1 cellular context compared by ENCODE assay signal in the genomic region with DNA sequence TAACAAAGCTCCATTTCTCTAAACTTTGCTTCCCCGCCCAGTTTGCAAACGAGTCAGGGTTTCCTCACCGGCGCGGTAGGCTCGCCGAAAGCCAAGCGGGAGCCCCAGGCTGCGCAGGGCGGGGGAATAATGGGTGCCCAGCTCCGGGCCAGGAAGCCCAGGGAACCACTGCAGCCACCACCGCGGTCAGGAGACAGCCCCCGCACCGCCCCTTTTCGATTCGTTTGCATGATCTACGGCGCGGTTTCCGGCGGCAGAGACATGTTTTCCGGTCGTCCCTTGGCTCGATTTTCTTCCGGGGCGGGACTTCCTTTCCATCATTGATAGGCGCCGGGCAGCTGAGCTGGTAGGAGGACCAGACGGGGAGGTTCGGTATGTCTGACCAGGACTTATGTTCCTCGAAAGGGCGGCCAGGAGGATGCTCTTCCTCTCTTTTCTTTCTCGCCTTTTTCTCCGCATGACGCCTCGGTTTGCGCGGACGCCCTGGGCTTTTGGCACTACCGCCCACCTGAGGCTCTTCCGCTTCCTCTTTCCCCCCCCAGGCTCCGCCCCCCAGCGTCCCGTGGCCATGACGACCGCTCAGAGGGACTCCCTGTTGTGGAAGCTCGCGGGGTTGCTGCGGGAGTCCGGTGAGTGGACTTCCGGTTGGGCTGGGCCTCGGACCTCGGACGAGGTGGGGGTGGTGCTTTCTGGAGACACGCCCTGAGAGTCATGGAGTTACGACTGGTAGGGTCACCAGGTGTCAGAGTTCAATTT.
TF ChIP-seq lines count a peak whose summit lies in the region.

A gene with protein sequence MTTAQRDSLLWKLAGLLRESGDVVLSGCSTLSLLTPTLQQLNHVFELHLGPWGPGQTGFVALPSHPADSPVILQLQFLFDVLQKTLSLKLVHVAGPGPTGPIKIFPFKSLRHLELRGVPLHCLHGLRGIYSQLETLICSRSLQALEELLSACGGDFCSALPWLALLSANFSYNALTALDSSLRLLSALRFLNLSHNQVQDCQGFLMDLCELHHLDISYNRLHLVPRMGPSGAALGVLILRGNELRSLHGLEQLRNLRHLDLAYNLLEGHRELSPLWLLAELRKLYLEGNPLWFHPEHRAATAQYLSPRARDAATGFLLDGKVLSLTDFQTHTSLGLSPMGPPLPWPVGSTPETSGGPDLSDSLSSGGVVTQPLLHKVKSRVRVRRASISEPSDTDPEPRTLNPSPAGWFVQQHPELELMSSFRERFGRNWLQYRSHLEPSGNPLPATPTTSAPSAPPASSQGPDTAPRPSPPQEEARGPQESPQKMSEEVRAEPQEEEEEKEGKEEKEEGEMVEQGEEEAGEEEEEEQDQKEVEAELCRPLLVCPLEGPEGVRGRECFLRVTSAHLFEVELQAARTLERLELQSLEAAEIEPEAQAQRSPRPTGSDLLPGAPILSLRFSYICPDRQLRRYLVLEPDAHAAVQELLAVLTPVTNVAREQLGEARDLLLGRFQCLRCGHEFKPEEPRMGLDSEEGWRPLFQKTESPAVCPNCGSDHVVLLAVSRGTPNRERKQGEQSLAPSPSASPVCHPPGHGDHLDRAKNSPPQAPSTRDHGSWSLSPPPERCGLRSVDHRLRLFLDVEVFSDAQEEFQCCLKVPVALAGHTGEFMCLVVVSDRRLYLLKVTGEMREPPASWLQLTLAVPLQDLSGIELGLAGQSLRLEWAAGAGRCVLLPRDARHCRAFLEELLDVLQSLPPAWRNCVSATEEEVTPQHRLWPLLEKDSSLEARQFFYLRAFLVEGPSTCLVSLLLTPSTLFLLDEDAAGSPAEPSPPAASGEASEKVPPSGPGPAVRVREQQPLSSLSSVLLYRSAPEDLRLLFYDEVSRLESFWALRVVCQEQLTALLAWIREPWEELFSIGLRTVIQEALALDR (plus strand): TSS at position 306 of the 756 bp plus-strand sequence. CDS start 263 bp downstream, at position 569.

TF ChIP-seq in HepG2, 621 proteins besides CTCF, POLR2A, EP300 and RAD21 (continued from another document and continues in another):
- TF ChIP-seq ZFP1 (CRISPR knock-in tag; IDR thresholded peaks at IDR 0.05) (peak; percentile 29; the same call in 1 of the 2 replicates), MEIS2 (CRISPR knock-in tag; IDR thresholded peaks at IDR 0.05) (peak; percentile 69; the same call in 1 of the 2 replicates), NCOA2 (CRISPR knock-in tag; IDR thresholded peaks at IDR 0.05) (peak; percentile 68; the same call in 1 of the 2 replicates), ZNF501 (CRISPR knock-in tag; IDR thresholded peaks at IDR 0.05) (peak; percentile 97), ZNF816 (CRISPR knock-in tag; IDR thresholded peaks at IDR 0.05; ENCODE audit: borderline replicate concordance) (no peak; the same call in 1 of the 2 replicates), SNRNP70 (IDR thresholded peaks at IDR 0.05; ENCODE audit: low read depth, low read length) (no peak), KMT2B (CRISPR knock-in tag; IDR thresholded peaks at IDR 0.05) (peak; percentile 79), ZNF530 (CRISPR knock-in tag; IDR thresholded peaks at IDR 0.05; ENCODE audit: low read depth) (no peak), KLF13 (CRISPR knock-in tag; IDR thresholded peaks at IDR 0.05) (no peak), ZNF546 (CRISPR knock-in tag; conservative IDR thresholded peaks at IDR 0.05) (0 out of 2 replicates have a peak, but pooled peaks have one; percentile 61), TAF15 (IDR thresholded peaks at IDR 0.05; ENCODE audit: low read depth, low read length, poor library complexity, severe bottlenecking) (no peak), SP2 (CRISPR knock-in tag; IDR thresholded peaks at IDR 0.05) (peak; percentile 91), MED13 (CRISPR knock-in tag; IDR thresholded peaks at IDR 0.05) (0 out of 2 replicates have a peak, but pooled peaks have one; percentile 31), ZNF616 (CRISPR knock-in tag; IDR thresholded peaks at IDR 0.05; ENCODE audit: low read depth) (no peak), ZBTB7A (CRISPR knock-in tag; IDR thresholded peaks at IDR 0.05) (peak; percentile 71; the same call in 1 of the 2 replicates), ZSCAN22 (CRISPR knock-in tag; IDR thresholded peaks at IDR 0.05) (no peak), RBAK (CRISPR knock-in tag; IDR thresholded peaks at IDR 0.05) (0 out of 2 replicates have a peak, but pooled peaks have one; percentile 8), KLF12 (CRISPR knock-in tag; IDR thresholded peaks at IDR 0.05; ENCODE audit: borderline replicate concordance) (peak; percentile 48; the same call in 1 of the 2 replicates), SIN3A (IDR thresholded peaks at IDR 0.05; ENCODE audit: borderline replicate concordance, low read depth, low read length) (peak; percentile 98), ELF1 (CRISPR knock-in tag; IDR thresholded peaks at IDR 0.05) (peak; percentile 97), SYNCRIP (IDR thresholded peaks at IDR 0.05; ENCODE audit: insufficient read depth, low read depth, low read length) (no peak)
- TF ChIP-seq, protein P1, sequence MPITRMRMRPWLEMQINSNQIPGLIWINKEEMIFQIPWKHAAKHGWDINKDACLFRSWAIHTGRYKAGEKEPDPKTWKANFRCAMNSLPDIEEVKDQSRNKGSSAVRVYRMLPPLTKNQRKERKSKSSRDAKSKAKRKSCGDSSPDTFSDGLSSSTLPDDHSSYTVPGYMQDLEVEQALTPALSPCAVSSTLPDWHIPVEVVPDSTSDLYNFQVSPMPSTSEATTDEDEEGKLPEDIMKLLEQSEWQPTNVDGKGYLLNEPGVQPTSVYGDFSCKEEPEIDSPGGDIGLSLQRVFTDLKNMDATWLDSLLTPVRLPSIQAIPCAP (CRISPR knock-in tag; IDR thresholded peaks at IDR 0.05; ENCODE audit: low read depth), result no peak
- TF ChIP-seq, protein P2, sequence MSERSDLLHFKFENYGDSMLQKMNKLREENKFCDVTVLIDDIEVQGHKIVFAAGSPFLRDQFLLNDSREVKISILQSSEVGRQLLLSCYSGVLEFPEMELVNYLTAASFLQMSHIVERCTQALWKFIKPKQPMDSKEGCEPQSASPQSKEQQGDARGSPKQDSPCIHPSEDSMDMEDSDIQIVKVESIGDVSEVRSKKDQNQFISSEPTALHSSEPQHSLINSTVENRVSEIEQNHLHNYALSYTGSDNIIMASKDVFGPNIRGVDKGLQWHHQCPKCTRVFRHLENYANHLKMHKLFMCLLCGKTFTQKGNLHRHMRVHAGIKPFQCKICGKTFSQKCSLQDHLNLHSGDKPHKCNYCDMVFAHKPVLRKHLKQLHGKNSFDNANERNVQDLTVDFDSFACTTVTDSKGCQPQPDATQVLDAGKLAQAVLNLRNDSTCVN (CRISPR knock-in tag; IDR thresholded peaks at IDR 0.05; ENCODE audit: borderline replicate concordance), result 0 out of 2 replicates have a peak, but pooled peaks have one; percentile 38
- TF ChIP-seq, protein P3, sequence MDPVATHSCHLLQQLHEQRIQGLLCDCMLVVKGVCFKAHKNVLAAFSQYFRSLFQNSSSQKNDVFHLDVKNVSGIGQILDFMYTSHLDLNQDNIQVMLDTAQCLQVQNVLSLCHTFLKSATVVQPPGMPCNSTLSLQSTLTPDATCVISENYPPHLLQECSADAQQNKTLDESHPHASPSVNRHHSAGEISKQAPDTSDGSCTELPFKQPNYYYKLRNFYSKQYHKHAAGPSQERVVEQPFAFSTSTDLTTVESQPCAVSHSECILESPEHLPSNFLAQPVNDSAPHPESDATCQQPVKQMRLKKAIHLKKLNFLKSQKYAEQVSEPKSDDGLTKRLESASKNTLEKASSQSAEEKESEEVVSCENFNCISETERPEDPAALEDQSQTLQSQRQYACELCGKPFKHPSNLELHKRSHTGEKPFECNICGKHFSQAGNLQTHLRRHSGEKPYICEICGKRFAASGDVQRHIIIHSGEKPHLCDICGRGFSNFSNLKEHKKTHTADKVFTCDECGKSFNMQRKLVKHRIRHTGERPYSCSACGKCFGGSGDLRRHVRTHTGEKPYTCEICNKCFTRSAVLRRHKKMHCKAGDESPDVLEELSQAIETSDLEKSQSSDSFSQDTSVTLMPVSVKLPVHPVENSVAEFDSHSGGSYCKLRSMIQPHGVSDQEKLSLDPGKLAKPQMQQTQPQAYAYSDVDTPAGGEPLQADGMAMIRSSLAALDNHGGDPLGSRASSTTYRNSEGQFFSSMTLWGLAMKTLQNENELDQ (CRISPR knock-in tag; IDR thresholded peaks at IDR 0.05; ENCODE audit: borderline replicate concordance), result no peak
- TF ChIP-seq, protein P4, sequence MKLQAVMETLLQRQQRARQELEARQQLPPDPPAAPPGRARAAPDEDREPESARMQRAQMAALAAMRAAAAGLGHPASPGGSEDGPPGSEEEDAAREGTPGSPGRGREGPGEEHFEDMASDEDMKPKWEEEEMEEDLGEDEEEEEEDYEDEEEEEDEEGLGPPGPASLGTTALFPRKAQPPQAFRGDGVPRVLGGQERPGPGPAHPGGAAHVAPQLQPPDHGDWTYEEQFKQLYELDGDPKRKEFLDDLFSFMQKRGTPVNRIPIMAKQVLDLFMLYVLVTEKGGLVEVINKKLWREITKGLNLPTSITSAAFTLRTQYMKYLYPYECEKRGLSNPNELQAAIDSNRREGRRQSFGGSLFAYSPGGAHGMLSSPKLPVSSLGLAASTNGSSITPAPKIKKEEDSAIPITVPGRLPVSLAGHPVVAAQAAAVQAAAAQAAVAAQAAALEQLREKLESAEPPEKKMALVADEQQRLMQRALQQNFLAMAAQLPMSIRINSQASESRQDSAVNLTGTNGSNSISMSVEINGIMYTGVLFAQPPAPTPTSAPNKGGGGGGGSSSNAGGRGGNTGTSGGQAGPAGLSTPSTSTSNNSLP (IDR thresholded peaks at IDR 0.05; ENCODE audit: low read depth, low read length), result peak; percentile 90
- TF ChIP-seq, protein P5, sequence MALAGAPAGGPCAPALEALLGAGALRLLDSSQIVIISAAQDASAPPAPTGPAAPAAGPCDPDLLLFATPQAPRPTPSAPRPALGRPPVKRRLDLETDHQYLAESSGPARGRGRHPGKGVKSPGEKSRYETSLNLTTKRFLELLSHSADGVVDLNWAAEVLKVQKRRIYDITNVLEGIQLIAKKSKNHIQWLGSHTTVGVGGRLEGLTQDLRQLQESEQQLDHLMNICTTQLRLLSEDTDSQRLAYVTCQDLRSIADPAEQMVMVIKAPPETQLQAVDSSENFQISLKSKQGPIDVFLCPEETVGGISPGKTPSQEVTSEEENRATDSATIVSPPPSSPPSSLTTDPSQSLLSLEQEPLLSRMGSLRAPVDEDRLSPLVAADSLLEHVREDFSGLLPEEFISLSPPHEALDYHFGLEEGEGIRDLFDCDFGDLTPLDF (CRISPR knock-in tag; IDR thresholded peaks at IDR 0.05), result 0 out of 2 replicates have a peak, but pooled peaks have one; percentile 22
- TF ChIP-seq, protein P6, sequence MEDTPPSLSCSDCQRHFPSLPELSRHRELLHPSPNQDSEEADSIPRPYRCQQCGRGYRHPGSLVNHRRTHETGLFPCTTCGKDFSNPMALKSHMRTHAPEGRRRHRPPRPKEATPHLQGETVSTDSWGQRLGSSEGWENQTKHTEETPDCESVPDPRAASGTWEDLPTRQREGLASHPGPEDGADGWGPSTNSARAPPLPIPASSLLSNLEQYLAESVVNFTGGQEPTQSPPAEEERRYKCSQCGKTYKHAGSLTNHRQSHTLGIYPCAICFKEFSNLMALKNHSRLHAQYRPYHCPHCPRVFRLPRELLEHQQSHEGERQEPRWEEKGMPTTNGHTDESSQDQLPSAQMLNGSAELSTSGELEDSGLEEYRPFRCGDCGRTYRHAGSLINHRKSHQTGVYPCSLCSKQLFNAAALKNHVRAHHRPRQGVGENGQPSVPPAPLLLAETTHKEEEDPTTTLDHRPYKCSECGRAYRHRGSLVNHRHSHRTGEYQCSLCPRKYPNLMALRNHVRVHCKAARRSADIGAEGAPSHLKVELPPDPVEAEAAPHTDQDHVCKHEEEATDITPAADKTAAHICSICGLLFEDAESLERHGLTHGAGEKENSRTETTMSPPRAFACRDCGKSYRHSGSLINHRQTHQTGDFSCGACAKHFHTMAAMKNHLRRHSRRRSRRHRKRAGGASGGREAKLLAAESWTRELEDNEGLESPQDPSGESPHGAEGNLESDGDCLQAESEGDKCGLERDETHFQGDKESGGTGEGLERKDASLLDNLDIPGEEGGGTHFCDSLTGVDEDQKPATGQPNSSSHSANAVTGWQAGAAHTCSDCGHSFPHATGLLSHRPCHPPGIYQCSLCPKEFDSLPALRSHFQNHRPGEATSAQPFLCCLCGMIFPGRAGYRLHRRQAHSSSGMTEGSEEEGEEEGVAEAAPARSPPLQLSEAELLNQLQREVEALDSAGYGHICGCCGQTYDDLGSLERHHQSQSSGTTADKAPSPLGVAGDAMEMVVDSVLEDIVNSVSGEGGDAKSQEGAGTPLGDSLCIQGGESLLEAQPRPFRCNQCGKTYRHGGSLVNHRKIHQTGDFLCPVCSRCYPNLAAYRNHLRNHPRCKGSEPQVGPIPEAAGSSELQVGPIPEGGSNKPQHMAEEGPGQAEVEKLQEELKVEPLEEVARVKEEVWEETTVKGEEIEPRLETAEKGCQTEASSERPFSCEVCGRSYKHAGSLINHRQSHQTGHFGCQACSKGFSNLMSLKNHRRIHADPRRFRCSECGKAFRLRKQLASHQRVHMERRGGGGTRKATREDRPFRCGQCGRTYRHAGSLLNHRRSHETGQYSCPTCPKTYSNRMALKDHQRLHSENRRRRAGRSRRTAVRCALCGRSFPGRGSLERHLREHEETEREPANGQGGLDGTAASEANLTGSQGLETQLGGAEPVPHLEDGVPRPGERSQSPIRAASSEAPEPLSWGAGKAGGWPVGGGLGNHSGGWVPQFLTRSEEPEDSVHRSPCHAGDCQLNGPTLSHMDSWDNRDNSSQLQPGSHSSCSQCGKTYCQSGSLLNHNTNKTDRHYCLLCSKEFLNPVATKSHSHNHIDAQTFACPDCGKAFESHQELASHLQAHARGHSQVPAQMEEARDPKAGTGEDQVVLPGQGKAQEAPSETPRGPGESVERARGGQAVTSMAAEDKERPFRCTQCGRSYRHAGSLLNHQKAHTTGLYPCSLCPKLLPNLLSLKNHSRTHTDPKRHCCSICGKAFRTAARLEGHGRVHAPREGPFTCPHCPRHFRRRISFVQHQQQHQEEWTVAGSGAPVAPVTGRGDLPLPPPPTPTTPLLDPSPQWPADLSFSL (CRISPR knock-in tag; IDR thresholded peaks at IDR 0.05), result no peak
- TF ChIP-seq, protein P7, sequence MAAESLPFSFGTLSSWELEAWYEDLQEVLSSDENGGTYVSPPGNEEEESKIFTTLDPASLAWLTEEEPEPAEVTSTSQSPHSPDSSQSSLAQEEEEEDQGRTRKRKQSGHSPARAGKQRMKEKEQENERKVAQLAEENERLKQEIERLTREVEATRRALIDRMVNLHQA (CRISPR knock-in tag; IDR thresholded peaks at IDR 0.05), result no peak
